ENCODE assay signal across 11 cellular contexts in the genomic region with DNA sequence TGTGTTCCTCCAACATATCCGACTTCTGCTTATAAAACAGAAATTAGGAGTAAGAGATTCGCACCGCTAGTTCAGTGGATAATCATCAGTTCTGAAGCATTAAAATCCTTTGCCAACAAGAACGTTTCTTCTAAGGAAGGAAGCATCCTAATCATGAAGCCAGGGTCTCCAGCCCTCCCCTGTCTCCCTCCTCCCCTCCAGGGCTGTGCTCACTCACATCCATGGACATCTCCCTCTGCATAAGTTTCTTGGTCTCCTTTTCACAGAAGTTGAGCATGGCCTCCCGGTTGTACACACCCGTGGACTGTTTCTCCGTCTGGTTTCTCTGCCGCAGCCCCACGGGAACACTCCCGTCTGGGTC. TPM values are rescaled to one million over a fixed set of nuclear protein-coding genes. Genes with fewer than 3 reads are reported as not detected.
DNase-seq lines count a peak whose midpoint lies in the region; ATAC-seq and TF ChIP-seq lines count a peak whose summit lies in the region.
"Had no signal": no experiment of that assay in that cellular context is flagged by ENCODE, and none has a peak within 500 bp of the region (broad histone marks: within the 10 kb centered on the region; RNA-seq: fewer than 3 reads in every experiment).

No MANE protein-coding gene starts in this region.

- DNase-seq in activated T-cell treated with anti-CD3 and anti-CD28 coated beads, Interleukin-2, amount 50 U/mL, for 72 hours = no peak
- DNase-seq in activated T-cell treated with anti-CD3 and anti-CD28 coated beads, Interleukin-2, amount 50 U/mL, for 1 hour = no peak
- no peak for DNase-seq in heart left ventricle
- DNase-seq in uterus = no peak
- DNase-seq in activated CD4-positive, alpha-beta T cell treated with anti-CD3 and anti-CD28 coated beads, Interleukin-2, amount 10 ng/mL, durations not matched to agents 7 days and 5 days = no peak
- no peak for DNase-seq in A172 (ENCODE audit: low spot score)
- DNase-seq in CD4-positive, alpha-beta memory T cell = no peak
- DNase-seq: effector memory CD4-positive, alpha-beta T cell; MV-4-11 had no signal

- peaks cover 19% of the 10 kb centered on the region for H3K4me1 Mint-ChIP-seq in activated T-cell treated with anti-CD3 and anti-CD28 coated beads, Interleukin-2, amount 50 U/mL, for 72 hours (ENCODE audit: low read depth)
- peaks cover 12% of the 10 kb centered on the region for H3K4me1 Mint-ChIP-seq in activated CD4-positive, alpha-beta T cell treated with anti-CD3 and anti-CD28 coated beads, Interleukin-2, amount 10 ng/mL, durations not matched to agents 7 days and 5 days
- peaks cover 6 to 23% (median 12%) of the 10 kb centered on the region in 4 donors for H3K4me1 Mint-ChIP-seq in CD4-positive, alpha-beta memory T cell

- H3K9me3 ChIP-seq in heart left ventricle = no peaks in the 10 kb centered on the region
- no peaks in the 10 kb centered on the region for H3K9me3 ChIP-seq in neuron (ENCODE audit: low read length)
- H3K9me3 ChIP-seq in uterus = no peaks in the 10 kb centered on the region
- no peaks in the 10 kb centered on the region for H3K9me3 ChIP-seq in CD4-positive, alpha-beta memory T cell (ENCODE audit: control insufficient read depth in 1 of 2, low read length in 2 of 2)
- H3K9me3 ChIP-seq: A549 had no signal

- CTCF ChIA-PET in activated CD4-positive, alpha-beta T cell treated with anti-CD3 and anti-CD28 coated beads, Interleukin-2, amount 10 ng/mL, durations not matched to agents 7 days and 5 days (lab: Charles Lee) = interaction anchor here (1.1 to 2.3 kb wide), 3 partner anchors 10 to 50 kb away, joined by 3 to 9 read pairs (median 6); partner anchors contain the start of gene TIMM17A
- CTCF ChIA-PET in CD4-positive, alpha-beta memory T cell (lab: Charles Lee; ENCODE audit: partially characterized antibody) = interaction anchor here (1.3 to 1.7 kb wide), 2 partner anchors 8 to 50 kb away, joined by 4 to 6 read pairs; no protein-coding TSS in a partner anchor

- H2AFZ ChIP-seq in neuron (ENCODE audit: low read depth, low read length) = peak overlapping the region; percentile 39

- H3K36me3 ChIP-seq in heart left ventricle (no peaks in the 10 kb centered on the region), neuron (ENCODE audit: insufficient read depth, low read length) (no peaks in the 10 kb centered on the region), uterus (no peaks in the 10 kb centered on the region)
- no peaks in the 10 kb centered on the region for H3K36me3 ChIP-seq in CD4-positive, alpha-beta memory T cell (ENCODE audit: insufficient read depth, low read length)

- POLR2A ChIA-PET in activated CD4-positive, alpha-beta T cell treated with anti-CD3 and anti-CD28 coated beads, Interleukin-2, amount 10 ng/mL, durations not matched to agents 7 days and 5 days (lab: Charles Lee) = interaction anchor here (0.5 to 0.6 kb wide), 2 partner anchors 9 to 28 kb away, joined by 3 to 4 read pairs; no protein-coding TSS in a partner anchor
- POLR2A ChIA-PET in CD4-positive, alpha-beta memory T cell (lab: Charles Lee; ENCODE audit: partially characterized antibody) = interaction anchor here (1.0 to 1.9 kb wide), 2 partner anchors 9 to 27 kb away, joined by 3 to 8 read pairs; partner anchors contain the start of gene TIMM17A

- H3K27me3 ChIP-seq in heart left ventricle = peaks cover 0 to 35% (median 0%) of the 10 kb centered on the region in 9 donors
- H3K27me3 ChIP-seq in neuron (ENCODE audit: insufficient read depth, low read length) = peaks cover 38% of the 10 kb centered on the region
- no peaks in the 10 kb centered on the region for H3K27me3 ChIP-seq in uterus
- peaks cover 22% of the 10 kb centered on the region for H3K27me3 ChIP-seq in CD4-positive, alpha-beta memory T cell (ENCODE audit: insufficient read depth, low read length)

- H3K9me3 Mint-ChIP-seq in activated T-cell treated with anti-CD3 and anti-CD28 coated beads, Interleukin-2, amount 50 U/mL, for 72 hours = no peaks in the 10 kb centered on the region
- H3K9me3 Mint-ChIP-seq in activated CD4-positive, alpha-beta T cell treated with anti-CD3 and anti-CD28 coated beads, Interleukin-2, amount 10 ng/mL, durations not matched to agents 7 days and 5 days = no peaks in the 10 kb centered on the region
- H3K9me3 Mint-ChIP-seq in CD4-positive, alpha-beta memory T cell = peaks cover 0 to 2% (median 0%) of the 10 kb centered on the region in 8 donors

- no peak for ATAC-seq in activated T-cell treated with anti-CD3 and anti-CD28 coated beads, Interleukin-2, amount 50 U/mL, for 72 hours (replicated peaks in 1 of 2)
- peak; percentile 4 to 16 (median 8) for ATAC-seq in heart left ventricle

- intact Hi-C loops in heart left ventricle (cut with DNase I) (loop anchor here in 3 of 10 donors (2.0 to 10.0 kb wide), 3 partner anchors 43 to 51 kb away; no protein-coding TSS in a partner anchor), uterus (cut with DNase I; ENCODE audit: low total_unique reads) (loop anchor here (2.0 kb wide), 1 partner anchor 49 kb away; no protein-coding TSS in a partner anchor)
- intact Hi-C loops in CD4-positive, alpha-beta memory T cell (cut with micrococcal nuclease) = no loop called here

- WGBS in heart left ventricle, 4 donors = 19 to 26% (median 24%) methylated on average over 10 of the region's 10 CpGs

- H3K27ac ChIP-seq in heart left ventricle (peak overlapping the region in 9 of 12 donors; percentile 28 to 89 (median 61)), uterus (peak overlapping the region; percentile 94 to 98)
- H3K27ac ChIP-seq in CD4-positive, alpha-beta memory T cell (ENCODE audit: low read depth, low read length) = no peak overlapping the region
- H3K27ac ChIP-seq: A549 had no signal

- H3K4me3 ChIP-seq in heart left ventricle (peak overlapping the region; percentile 26 to 81 (median 54)), neuron (ENCODE audit: low read length) (peak overlapping the region; percentile 41), uterus (peak overlapping the region; percentile 60 to 63)
- no peak overlapping the region for H3K4me3 ChIP-seq in CD4-positive, alpha-beta memory T cell (ENCODE audit: low read length in 2 of 2)
- H3K4me3 ChIP-seq: A549 had no signal

- H3K4me1 ChIP-seq in heart left ventricle (peaks cover 0 to 25% (median 4%) of the 10 kb centered on the region in 12 donors), neuron (ENCODE audit: insufficient read depth, low read length) (peaks cover 25% of the 10 kb centered on the region), uterus (no peaks in the 10 kb centered on the region)
- peaks cover 8% of the 10 kb centered on the region for H3K4me1 ChIP-seq in CD4-positive, alpha-beta memory T cell (ENCODE audit: insufficient read depth, low read length)
- H3K4me1 ChIP-seq: A549 had no signal

- no peak overlapping the region for H3K27ac Mint-ChIP-seq in activated T-cell treated with anti-CD3 and anti-CD28 coated beads, Interleukin-2, amount 50 U/mL, for 72 hours
- no peak overlapping the region for H3K27ac Mint-ChIP-seq in activated CD4-positive, alpha-beta T cell treated with anti-CD3 and anti-CD28 coated beads, Interleukin-2, amount 10 ng/mL, durations not matched to agents 7 days and 5 days
- no peak overlapping the region for H3K27ac Mint-ChIP-seq in CD4-positive, alpha-beta memory T cell

- TF ChIP-seq CTCF in heart left ventricle (IDR thresholded peaks at IDR 0.05) = no peak
- no peak for TF ChIP-seq CTCF in uterus (IDR thresholded peaks at IDR 0.05)

- no peaks in the 10 kb centered on the region for H3K36me3 Mint-ChIP-seq in activated T-cell treated with anti-CD3 and anti-CD28 coated beads, Interleukin-2, amount 50 U/mL, for 72 hours (ENCODE audit: insufficient read depth in 2 of 2)
- H3K36me3 Mint-ChIP-seq in activated CD4-positive, alpha-beta T cell treated with anti-CD3 and anti-CD28 coated beads, Interleukin-2, amount 10 ng/mL, durations not matched to agents 7 days and 5 days (ENCODE audit: low read depth) = no peaks in the 10 kb centered on the region
- H3K36me3 Mint-ChIP-seq in CD4-positive, alpha-beta memory T cell = no peaks in the 10 kb centered on the region

- H3K4me3 Mint-ChIP-seq in activated T-cell treated with anti-CD3 and anti-CD28 coated beads, Interleukin-2, amount 50 U/mL, for 72 hours = peak overlapping the region; percentile 68 to 74
- H3K4me3 Mint-ChIP-seq in activated CD4-positive, alpha-beta T cell treated with anti-CD3 and anti-CD28 coated beads, Interleukin-2, amount 10 ng/mL, durations not matched to agents 7 days and 5 days = no peak overlapping the region
- peak overlapping the region in 1 of 8 donors; percentile 36 for H3K4me3 Mint-ChIP-seq in CD4-positive, alpha-beta memory T cell

- no peak for TF ChIP-seq POLR2A in heart left ventricle (IDR thresholded peaks at IDR 0.05)
- TF ChIP-seq POLR2A in uterus (IDR thresholded peaks at IDR 0.05) = no peak

- peaks cover 37% of the 10 kb centered on the region for H3K27me3 Mint-ChIP-seq in activated T-cell treated with anti-CD3 and anti-CD28 coated beads, Interleukin-2, amount 50 U/mL, for 72 hours (ENCODE audit: low read depth)
- peaks cover 56% of the 10 kb centered on the region for H3K27me3 Mint-ChIP-seq in activated CD4-positive, alpha-beta T cell treated with anti-CD3 and anti-CD28 coated beads, Interleukin-2, amount 10 ng/mL, durations not matched to agents 7 days and 5 days
- H3K27me3 Mint-ChIP-seq in CD4-positive, alpha-beta memory T cell = peaks cover 44 to 48% of the 10 kb centered on the region in 2 donors

RNA-seq across cellular contexts. Expression of gene LMOD1, which starts 0.5 kb away (rescaled TPM):
- total RNA-seq in activated T-cell treated with anti-CD3 and anti-CD28 coated beads, Interleukin-2, amount 50 U/mL, for 72 hours = not detected
- 10 to 100 TPM in 4 of 9 donors, 1 to 10 TPM in 5; 4.6 to 24.9 (median 10.0) TPM for total RNA-seq in heart left ventricle
- polyA plus RNA-seq in heart left ventricle = 10 to 100 TPM in 1 of 2 donors, 1 to 10 TPM in 1; 5.1 to 14.5 TPM
- total RNA-seq in uterus = 100 to 1,000 TPM in 3 of 4 donors, 10 to 100 TPM in 1; 38.9 to 377 (median 147) TPM
- total RNA-seq in activated CD4-positive, alpha-beta T cell treated with anti-CD3 and anti-CD28 coated beads, Interleukin-2, amount 10 ng/mL, durations not matched to agents 7 days and 5 days = not detected
- not detected in 2 replicates for total RNA-seq in A172 (2014; rRNA removed; shearing (Covaris generic))
- not detected for total RNA-seq in CD4-positive, alpha-beta memory T cell
- polyA plus RNA-seq in CD4-positive, alpha-beta memory T cell = not detected
- polyA plus RNA-seq: A549 had no signal

RNA-seq across cellular contexts. Expression of gene TIMM17A, which starts 9.5 kb away (rescaled TPM):
- total RNA-seq in activated T-cell treated with anti-CD3 and anti-CD28 coated beads, Interleukin-2, amount 50 U/mL, for 72 hours = 10 to 100 TPM; 34.4 to 40.1 TPM
- total RNA-seq in heart left ventricle = 100 to 1,000 TPM in 3 of 9 donors, 10 to 100 TPM in 6; 31.7 to 120 (median 86.0) TPM
- polyA plus RNA-seq in heart left ventricle = 100 to 1,000 TPM in 1 of 2 donors, 10 to 100 TPM in 1; 50.7 to 151 TPM
- total RNA-seq in uterus = 10 to 100 TPM; 18.7 to 34.9 (median 29.7) TPM
- total RNA-seq in activated CD4-positive, alpha-beta T cell treated with anti-CD3 and anti-CD28 coated beads, Interleukin-2, amount 10 ng/mL, durations not matched to agents 7 days and 5 days = 10 to 100 TPM; 42.8 to 45.1 TPM
- total RNA-seq in A172 (2014; rRNA removed; shearing (Covaris generic)) = 221 and 246 TPM in 2 replicates
- total RNA-seq in CD4-positive, alpha-beta memory T cell = 10 to 100 TPM; 26.0 to 27.1 TPM
- 10 to 100 TPM; 28.4 to 29.2 TPM for polyA plus RNA-seq in CD4-positive, alpha-beta memory T cell

RNA-seq across cellular contexts. Expression of gene RNPEP, which starts 36.6 kb away (rescaled TPM):
- 10 to 100 TPM; 43.2 to 46.4 TPM for total RNA-seq in activated T-cell treated with anti-CD3 and anti-CD28 coated beads, Interleukin-2, amount 50 U/mL, for 72 hours
- total RNA-seq in heart left ventricle (10 to 100 TPM; 14.1 to 36.2 (median 18.1) TPM), uterus (10 to 100 TPM; 17.9 to 64.8 (median 41.7) TPM)
- polyA plus RNA-seq in heart left ventricle = 10 to 100 TPM; 12.4 to 14.3 TPM
- 10 to 100 TPM; 31.0 to 32.8 TPM for total RNA-seq in activated CD4-positive, alpha-beta T cell treated with anti-CD3 and anti-CD28 coated beads, Interleukin-2, amount 10 ng/mL, durations not matched to agents 7 days and 5 days
- 112 and 125 TPM in 2 replicates for total RNA-seq in A172 (2014; rRNA removed; shearing (Covaris generic))
- total RNA-seq in CD4-positive, alpha-beta memory T cell = 10 to 100 TPM; 25.9 to 29.1 TPM
- 10 to 100 TPM; 30.3 to 41.4 TPM for polyA plus RNA-seq in CD4-positive, alpha-beta memory T cell

RNA-seq across cellular contexts. Expression of gene SHISA4, which starts 57.1 kb away (rescaled TPM):
- total RNA-seq in activated T-cell treated with anti-CD3 and anti-CD28 coated beads, Interleukin-2, amount 50 U/mL, for 72 hours = under 1 TPM; 0.94 to 0.97 TPM
- 100 to 1,000 TPM in 6 of 9 donors, 10 to 100 TPM in 3; 66.5 to 262 (median 133) TPM for total RNA-seq in heart left ventricle
- polyA plus RNA-seq in heart left ventricle = 100 to 1,000 TPM in 1 of 2 donors, 10 to 100 TPM in 1; 53.2 to 101 TPM
- 10 to 100 TPM in 2 of 4 donors, 1 to 10 TPM in 2; 2.1 to 52.8 (median 12.0) TPM for total RNA-seq in uterus
- total RNA-seq in activated CD4-positive, alpha-beta T cell treated with anti-CD3 and anti-CD28 coated beads, Interleukin-2, amount 10 ng/mL, durations not matched to agents 7 days and 5 days = under 1 TPM; 0.57 to 0.83 TPM
- 49.5 and 53.5 TPM in 2 replicates for total RNA-seq in A172 (2014; rRNA removed; shearing (Covaris generic))
- total RNA-seq in CD4-positive, alpha-beta memory T cell = under 1 TPM; 0.58 to 0.94 TPM
- polyA plus RNA-seq in CD4-positive, alpha-beta memory T cell = under 1 TPM in 1 of 2 donors, not detected in 1; 0.59 TPM

Comparison
In these comparisons a context has a peak if more than half of its experiments do, and no peak if none do; other contexts are left out.
1. ATAC-seq: peak in heart left ventricle (4 of 4); none in activated T-cell treated with anti-CD3 and anti-CD28 coated beads, Interleukin-2, amount 50 U/mL, for 72 hours (0 of 2).
2. H3K4me3 ChIP-seq: peak in heart left ventricle (12 of 12), neuron (single experiment) and uterus (2 of 2); none in CD4-positive, alpha-beta memory T cell (0 of 2).